8 cellular contexts compared by ENCODE assay signal in genomic region chr17:2053380-2054261, GRCh38.
DNase-seq lines count a peak whose midpoint lies in the region; ATAC-seq lines count a peak whose summit lies in the region.

No MANE protein-coding gene starts in this region.

- no peak for ATAC-seq in GM18909 (IDR thresholded peaks at IDR 0.05; ENCODE audit: poor library complexity, unreplicated experiment)
- no peak for ATAC-seq in GM21515 (IDR thresholded peaks at IDR 0.05; ENCODE audit: unreplicated experiment)

- H3K9ac ChIP-seq in ES-I3 (ENCODE audit: low read depth, low read length) = peak overlapping the region; percentile 66; the same call in 1 of the 2 replicates

- H3K9me3 ChIP-seq in ES-I3 (ENCODE audit: control insufficient read depth, insufficient read depth, low read length) = no peaks in the 10 kb centered on the region

- DNase-seq in NCI-H146 (lab: John Stamatoyannopoulos, UW) = peak; percentile 69
- DNase-seq in activated CD4-positive, CD25-positive, alpha-beta regulatory T cell treated with anti-CD3 and anti-CD28 coated beads, Interleukin-2, amount 50 U/mL, for 72 hours = peak; percentile 74
- peak; percentile 76 for DNase-seq in cerebellar cortex (ENCODE audit: low spot score)
- DNase-seq in left kidney (ENCODE audit: low read depth, low spot score) = peak; percentile 75
- DNase-seq in stimulated activated CD4-positive, alpha-beta T cell treated with anti-CD3 and anti-CD28 coated beads, Interleukin-4, amount 100 ng/mL, for 4 hours = peak; percentile 75 to 77

- no peaks in the 10 kb centered on the region for H3K4me1 ChIP-seq in ES-I3 (ENCODE audit: insufficient read depth, low read length)

- H3K36me3 ChIP-seq in ES-I3 (ENCODE audit: insufficient read depth, low read length) = no peaks in the 10 kb centered on the region
